7 cellular contexts compared by ENCODE assay signal in the genomic region with DNA sequence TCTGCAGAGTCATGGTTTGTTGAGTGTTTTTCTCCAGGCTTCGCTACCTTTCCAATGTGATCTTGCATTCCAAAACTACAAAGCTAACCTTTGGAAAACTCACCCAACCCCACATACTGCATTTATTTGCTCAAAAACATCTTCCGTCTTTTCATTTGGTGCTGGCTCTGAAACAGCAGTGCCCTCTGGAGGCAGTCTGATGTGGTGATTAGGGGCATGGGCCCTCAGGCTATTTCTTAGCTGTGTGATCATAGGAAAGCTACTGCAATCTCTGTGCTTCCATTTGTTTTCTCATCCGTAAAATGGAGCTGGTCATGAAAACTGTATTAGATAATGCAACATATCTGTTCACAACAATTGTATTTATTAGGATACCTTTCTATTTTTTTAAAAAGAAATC. TPM values are rescaled to one million over a fixed set of nuclear protein-coding genes. Genes with fewer than 3 reads are reported as not detected.
DNase-seq lines count a peak whose midpoint lies in the region; ATAC-seq and TF ChIP-seq lines count a peak whose summit lies in the region.

No MANE protein-coding gene starts in this region.

- CTCF ChIA-PET in activated CD8-positive, alpha-beta T cell treated with anti-CD3 and anti-CD28 coated beads for 36 hours (lab: Charles Lee): interaction anchor here (0.8 to 3.4 kb wide), 13 partner anchors 9 to 510 kb away, joined by 3 to 28 read pairs (median 6); no protein-coding TSS in a partner anchor

- no peak overlapping the region for H3K27ac Mint-ChIP-seq in activated CD8-positive, alpha-beta T cell treated with anti-CD3 and anti-CD28 coated beads for 36 hours

- no peaks in the 10 kb centered on the region for H3K9me3 ChIP-seq in DND-41 (ENCODE audit: insufficient read depth, low read length, severe bottlenecking)

- DNase-seq in DND-41 (peak; percentile 25), HuH-7 (ENCODE audit: low spot score) (peak; percentile 43), kidney tubule cell (ENCODE audit: low spot score) (peak; percentile 43), 8988T (no peak), Right ventricle myocardium inferior (ENCODE audit: missing footprints) (no peak)
- peak; percentile 43 for DNase-seq in activated CD8-positive, alpha-beta T cell treated with anti-CD3 and anti-CD28 coated beads for 36 hours

- no peaks in the 10 kb centered on the region for H3K9me3 Mint-ChIP-seq in activated CD8-positive, alpha-beta T cell treated with anti-CD3 and anti-CD28 coated beads for 36 hours

- TF ChIP-seq CTCF in DND-41 (IDR thresholded peaks at IDR 0.05; ENCODE audit: borderline replicate concordance, extremely low read depth, low read length, poor library complexity, severe bottlenecking): peak; percentile 62
- TF ChIP-seq CTCF in activated CD8-positive, alpha-beta T cell treated with anti-CD3 and anti-CD28 coated beads for 36 hours (IDR thresholded peaks at IDR 0.05): peak; percentile 66

- POLR2A ChIA-PET in activated CD8-positive, alpha-beta T cell treated with anti-CD3 and anti-CD28 coated beads for 36 hours (lab: Charles Lee): interaction anchor here (0.7 to 1.0 kb wide), 2 partner anchors 47 to 435 kb away, joined by 3 to 4 read pairs; no protein-coding TSS in a partner anchor

- H3K36me3 Mint-ChIP-seq in activated CD8-positive, alpha-beta T cell treated with anti-CD3 and anti-CD28 coated beads for 36 hours (ENCODE audit: low read depth): peaks cover 15% of the 10 kb centered on the region

- H2AFZ ChIP-seq in DND-41 (ENCODE audit: low read depth, low read length): no peak overlapping the region

- no peak overlapping the region for H3K4me2 ChIP-seq in DND-41 (ENCODE audit: insufficient read depth, low read length)

- no peak overlapping the region for H3K4me3 Mint-ChIP-seq in activated CD8-positive, alpha-beta T cell treated with anti-CD3 and anti-CD28 coated beads for 36 hours

- no peak overlapping the region for H3K9ac ChIP-seq in DND-41 (ENCODE audit: low read depth, low read length)

- intact Hi-C loops in activated CD8-positive, alpha-beta T cell treated with anti-CD3 and anti-CD28 coated beads for 36 hours (cut with micrococcal nuclease): no loop called here
- intact Hi-C loops in Right ventricle myocardium inferior (cut with DNase I): no loop called here

- peaks cover 31% of the 10 kb centered on the region; the same call in 1 of the 2 replicates for H3K36me3 ChIP-seq in DND-41 (ENCODE audit: insufficient read depth, low read length)

- H3K27ac ChIP-seq in DND-41 (ENCODE audit: low read length): no peak overlapping the region

- H4K20me1 ChIP-seq in DND-41 (ENCODE audit: insufficient read depth, low read length): peaks cover 3% of the 10 kb centered on the region; the same call in 1 of the 2 replicates

- H3K27me3 Mint-ChIP-seq in activated CD8-positive, alpha-beta T cell treated with anti-CD3 and anti-CD28 coated beads for 36 hours: no peaks in the 10 kb centered on the region

- peaks cover 6% of the 10 kb centered on the region; the same call in 1 of the 2 replicates for H3K79me2 ChIP-seq in DND-41 (ENCODE audit: insufficient read depth, low read length)

- H3K4me1 Mint-ChIP-seq in activated CD8-positive, alpha-beta T cell treated with anti-CD3 and anti-CD28 coated beads for 36 hours (ENCODE audit: low read depth): peaks cover 12% of the 10 kb centered on the region

- no peaks in the 10 kb centered on the region for H3K4me1 ChIP-seq in DND-41 (ENCODE audit: insufficient read depth, low read length)

- ATAC-seq in DND-41 (ENCODE audit: insufficient read depth, low read depth): 0 out of 3 replicates have a peak, but pooled peaks have one; percentile 47
- no peak for ATAC-seq in activated CD8-positive, alpha-beta T cell treated with anti-CD3 and anti-CD28 coated beads for 36 hours
- no peak for ATAC-seq in Right ventricle myocardium inferior
- ATAC-seq in HG02981 (IDR thresholded peaks at IDR 0.05; ENCODE audit: unreplicated experiment): no peak

- no peak overlapping the region for H3K4me3 ChIP-seq in DND-41 (ENCODE audit: low read depth in 1 of 2, low read length in 2 of 2)

- no peaks in the 10 kb centered on the region for H3K27me3 ChIP-seq in DND-41 (ENCODE audit: insufficient read depth, low read length, poor library complexity)

RNA-seq across cellular contexts. Expression of a gene that starts 47.0 kb away (rescaled TPM):
- total RNA-seq in activated CD8-positive, alpha-beta T cell treated with anti-CD3 and anti-CD28 coated beads for 36 hours: 10 to 100 TPM; 27.3 to 28.4 TPM
- total RNA-seq in Right ventricle myocardium inferior: 19.1 TPM

Comparison
In these comparisons a context has a peak if more than half of its experiments do, and no peak if none do; other contexts are left out.
1. DNase-seq: peak in DND-41 (single experiment), HuH-7 (single experiment), activated CD8-positive, alpha-beta T cell treated with anti-CD3 and anti-CD28 coated beads for 36 hours (single experiment) and kidney tubule cell (single experiment); none in 8988T (single experiment) and Right ventricle myocardium inferior (single experiment).